9 cellular contexts compared by ENCODE assay signal in the genomic region with DNA sequence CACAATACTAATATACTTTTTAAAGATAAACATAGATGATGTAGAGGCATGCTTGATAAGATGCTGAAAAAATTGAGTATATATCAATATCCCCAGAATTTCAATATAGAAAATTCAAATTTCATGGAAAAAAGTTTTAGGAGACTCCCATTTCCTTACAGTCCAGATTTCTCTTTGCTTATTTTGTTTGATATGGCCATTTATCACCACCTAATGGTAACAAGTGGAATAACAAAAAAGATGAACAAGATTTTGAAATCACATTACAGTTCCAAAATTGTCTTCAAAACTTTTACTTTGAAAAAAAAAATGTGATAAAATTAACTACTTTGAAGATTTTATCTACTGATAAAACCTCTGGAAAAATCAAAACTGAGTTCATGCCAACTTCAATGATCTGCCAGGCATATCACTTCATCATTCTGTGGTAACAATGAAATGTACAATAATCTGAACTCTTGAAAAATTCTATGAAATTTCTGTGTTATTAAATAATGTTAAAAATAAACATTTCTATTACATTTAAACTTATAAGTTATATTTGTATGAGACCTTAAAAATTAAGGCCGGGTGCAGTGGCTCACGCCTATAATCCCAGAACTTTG. TPM values are rescaled to one million over a fixed set of nuclear protein-coding genes. Genes with fewer than 3 reads are reported as not detected.
DNase-seq lines count a peak whose midpoint lies in the region; ATAC-seq and TF ChIP-seq lines count a peak whose summit lies in the region.
"Had no signal": no experiment of that assay in that cellular context is flagged by ENCODE, and none has a peak within 500 bp of the region (broad histone marks: within the 10 kb centered on the region; RNA-seq: fewer than 3 reads in every experiment).

No MANE protein-coding gene starts in this region.

- H3K36me3 Mint-ChIP-seq in CD8-positive, alpha-beta T cell = peaks cover 20% of the 10 kb centered on the region
- H3K36me3 Mint-ChIP-seq in HFFc6 (ENCODE audit: low read depth) (no peaks in the 10 kb centered on the region), type B pancreatic cell (peaks cover 6% of the 10 kb centered on the region)

- POLR2A ChIA-PET in CD8-positive, alpha-beta T cell (lab: Charles Lee) = no interaction called here

- CTCF ChIA-PET in CD8-positive, alpha-beta T cell (lab: Charles Lee) = no interaction called here

- no peak overlapping the region for H3K27ac ChIP-seq in CD8-positive, alpha-beta T cell (ENCODE audit: low read depth, low read length)
- no peak overlapping the region for H3K27ac ChIP-seq in WERI-Rb-1
- H3K27ac ChIP-seq: epithelial cell of prostate had no signal

- H3K4me3 ChIP-seq in CD8-positive, alpha-beta T cell (ENCODE audit: low read depth, low read length) = no peak overlapping the region
- no peak overlapping the region for H3K4me3 ChIP-seq in WERI-Rb-1 (ENCODE audit: low read depth, low read length)

- H3K4me3 Mint-ChIP-seq in CD8-positive, alpha-beta T cell = no peak overlapping the region
- H3K4me3 Mint-ChIP-seq in HFFc6 (no peak overlapping the region), type B pancreatic cell (no peak overlapping the region)

- no peaks in the 10 kb centered on the region for H3K9me3 Mint-ChIP-seq in CD8-positive, alpha-beta T cell
- no peaks in the 10 kb centered on the region for H3K9me3 Mint-ChIP-seq in HFFc6
- no peaks in the 10 kb centered on the region for H3K9me3 Mint-ChIP-seq in type B pancreatic cell

- H3K36me3 ChIP-seq in CD8-positive, alpha-beta T cell (ENCODE audit: insufficient read depth, low read length) = no peaks in the 10 kb centered on the region
- H3K36me3 ChIP-seq in WERI-Rb-1 = no peaks in the 10 kb centered on the region

- no peaks in the 10 kb centered on the region for H3K4me1 ChIP-seq in CD8-positive, alpha-beta T cell (ENCODE audit: insufficient read depth, low read length)

- TF ChIP-seq CTCF in CD8-positive, alpha-beta T cell (IDR thresholded peaks at IDR 0.05) = peak; percentile 73
- TF ChIP-seq CTCF in HFFc6 (IDR thresholded peaks at IDR 0.05) (peak; percentile 84), WERI-Rb-1 (IDR thresholded peaks at IDR 0.05; ENCODE audit: low read depth, low read length) (0 out of 2 replicates have a peak, but pooled peaks have one; percentile 14), type B pancreatic cell (conservative IDR thresholded peaks at IDR 0.05) (peak; percentile 82)

- no peak for ATAC-seq in CD8-positive, alpha-beta T cell
- ATAC-seq in left ventricle myocardium superior (peak; percentile 41), GM18502 (IDR thresholded peaks at IDR 0.05; ENCODE audit: poor library complexity, unreplicated experiment) (no peak)

- no peak for DNase-seq in CD8-positive, alpha-beta T cell
- peak; percentile 46 for DNase-seq in HFFc6
- DNase-seq in WERI-Rb-1 = no peak
- no peak for DNase-seq in left ventricle myocardium superior
- no peak for DNase-seq in type B pancreatic cell (ENCODE audit: extremely low spot score, unreplicated experiment)
- DNase-seq in activated effector memory CD4-positive, alpha-beta T cell treated with anti-CD3 and anti-CD28 coated beads, Interleukin-2, amount 50 U/mL, for 16 hours = no peak
- DNase-seq in NK-92 (lab: John Stamatoyannopoulos, UW; ENCODE audit: unreplicated experiment) = no peak

- no peaks in the 10 kb centered on the region for H3K4me1 Mint-ChIP-seq in CD8-positive, alpha-beta T cell (ENCODE audit: low read depth)
- H3K4me1 Mint-ChIP-seq in HFFc6 (ENCODE audit: low read depth) (peaks cover 9% of the 10 kb centered on the region; the same call in 1 of the 2 replicates), type B pancreatic cell (ENCODE audit: unreplicated experiment) (no peaks in the 10 kb centered on the region)

- H3K27me3 Mint-ChIP-seq in CD8-positive, alpha-beta T cell (ENCODE audit: low read depth) = no peaks in the 10 kb centered on the region
- H3K27me3 Mint-ChIP-seq in HFFc6 (ENCODE audit: insufficient read depth) (no peaks in the 10 kb centered on the region), type B pancreatic cell (no peaks in the 10 kb centered on the region)

- intact Hi-C loops in CD8-positive, alpha-beta T cell (cut with DNase I, micrococcal nuclease) = loop anchor here (1.0 to 5.0 kb wide), 5 partner anchors 205 to 464 kb away; no protein-coding TSS in a partner anchor
- intact Hi-C loops in left ventricle myocardium superior (cut with micrococcal nuclease) = loop anchor here (5.0 to 10.0 kb wide), 2 partner anchors 157 to 404 kb away; no protein-coding TSS in a partner anchor

- H3K27me3 ChIP-seq in CD8-positive, alpha-beta T cell (ENCODE audit: insufficient read depth, low read length) = no peaks in the 10 kb centered on the region
- H3K27me3 ChIP-seq in WERI-Rb-1 (ENCODE audit: insufficient read depth, low read depth, severe bottlenecking) = no peaks in the 10 kb centered on the region

- no peak overlapping the region for H3K27ac Mint-ChIP-seq in CD8-positive, alpha-beta T cell
- H3K27ac Mint-ChIP-seq in HFFc6 = no peak overlapping the region
- no peak overlapping the region for H3K27ac Mint-ChIP-seq in type B pancreatic cell

- H3K9me3 ChIP-seq in CD8-positive, alpha-beta T cell (ENCODE audit: low read length) = no peaks in the 10 kb centered on the region
- no peaks in the 10 kb centered on the region for H3K9me3 ChIP-seq in WERI-Rb-1 (ENCODE audit: severe bottlenecking)

RNA-seq across cellular contexts. Expression of a gene that starts 17.5 kb away (rescaled TPM):
- 1 to 10 TPM; 3.0 to 3.8 TPM for total RNA-seq in CD8-positive, alpha-beta T cell
- 10 to 100 TPM; 11.3 to 15.6 (median 13.1) TPM for total RNA-seq in HFFc6 (2021; fragmentation: NEBNext Ultra II Directional; extraction: Animal tissue kit (Norgen Biotek cat#: 25700))
- total RNA-seq in left ventricle myocardium superior = 48.9 TPM
- total RNA-seq in type B pancreatic cell (ENCODE audit: low replicate concordance) = 29.9 and 41.8 TPM in 2 replicates

RNA-seq across cellular contexts. Expression of a gene that starts 25.6 kb away (rescaled TPM):
- not detected for total RNA-seq in CD8-positive, alpha-beta T cell
- under 1 TPM in 2 of 6 experiments, not detected in 4; 0.25 to 0.27 TPM for total RNA-seq in HFFc6 (2021; fragmentation: NEBNext Ultra II Directional; extraction: Animal tissue kit (Norgen Biotek cat#: 25700))
- 4.1 TPM for total RNA-seq in left ventricle myocardium superior
- not detected in 2 replicates for total RNA-seq in type B pancreatic cell (ENCODE audit: low replicate concordance)

Comparison
In these comparisons a context has a peak if more than half of its experiments do, and no peak if none do; other contexts are left out.
1. CTCF ChIP-seq: peak in every context shown above with its lines; median percentile 84 in HFFc6; 82 in type B pancreatic cell; 73 in CD8-positive, alpha-beta T cell; 14 in WERI-Rb-1.